Comparison of ENCODE assay signal across 1 cellular context in the genomic region with DNA sequence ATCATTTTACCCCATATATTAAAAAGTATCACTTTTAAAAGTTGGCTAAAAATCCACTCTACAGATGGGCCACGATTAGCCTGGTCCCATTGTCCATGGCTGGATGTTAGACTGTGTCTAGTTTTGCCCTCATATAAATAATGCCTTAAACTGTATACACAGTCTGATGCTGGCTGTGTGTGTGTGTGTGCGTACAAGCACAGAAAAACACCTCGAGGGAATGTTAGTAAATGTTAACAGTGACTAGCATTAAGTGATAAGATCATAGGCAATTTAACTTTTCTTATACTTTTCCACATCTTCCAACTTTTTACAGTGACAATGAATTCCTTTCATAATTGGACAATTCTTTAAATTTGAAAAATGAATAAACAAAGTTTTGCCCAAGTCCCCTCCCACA.
TF ChIP-seq lines count a peak whose summit lies in the region.

No MANE protein-coding gene starts in this region.

TF ChIP-seq in A549, 52 proteins besides CTCF, POLR2A, EP300 and RAD21 (continued from another document):
- TF ChIP-seq, protein P1, sequence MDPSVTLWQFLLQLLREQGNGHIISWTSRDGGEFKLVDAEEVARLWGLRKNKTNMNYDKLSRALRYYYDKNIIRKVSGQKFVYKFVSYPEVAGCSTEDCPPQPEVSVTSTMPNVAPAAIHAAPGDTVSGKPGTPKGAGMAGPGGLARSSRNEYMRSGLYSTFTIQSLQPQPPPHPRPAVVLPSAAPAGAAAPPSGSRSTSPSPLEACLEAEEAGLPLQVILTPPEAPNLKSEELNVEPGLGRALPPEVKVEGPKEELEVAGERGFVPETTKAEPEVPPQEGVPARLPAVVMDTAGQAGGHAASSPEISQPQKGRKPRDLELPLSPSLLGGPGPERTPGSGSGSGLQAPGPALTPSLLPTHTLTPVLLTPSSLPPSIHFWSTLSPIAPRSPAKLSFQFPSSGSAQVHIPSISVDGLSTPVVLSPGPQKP (IDR thresholded peaks at IDR 0.05; ENCODE audit: low read depth, low read length) = no peak
- no peak for TF ChIP-seq BCL3 (IDR thresholded peaks at IDR 0.05)
